ENCODE assay signal across 8 cellular contexts in genomic region chr2:149017116-149017985, GRCh38. TPM values are rescaled to one million over a fixed set of nuclear protein-coding genes. Genes with fewer than 3 reads are reported as not detected.
DNase-seq lines count a peak whose midpoint lies in the region; ATAC-seq, FAIRE-seq and TF ChIP-seq lines count a peak whose summit lies in the region.

No MANE protein-coding gene starts in this region.

- no peak overlapping the region for H3K9ac ChIP-seq in kidney (ENCODE audit: low read length in 2 of 2)

- no peak for FAIRE-seq in bronchial epithelial cell (lab: Jason Lieb, UNC)
- peak; percentile 68 for FAIRE-seq in kidney (lab: Jason Lieb, UNC)

- peak; percentile 82 to 87 for DNase-seq in Caco-2
- peak; percentile 92 for DNase-seq in NCI-H2227 (lab: John Stamatoyannopoulos, UW; ENCODE audit: unreplicated experiment)
- DNase-seq in activated B cell treated with CpG ODN at 0.5 μM for 24 hours: peak; percentile 41
- peak; percentile 59 for DNase-seq in bronchial epithelial cell (ENCODE audit: low read depth)
- peak; percentile 75 for DNase-seq in kidney
- DNase-seq in stimulated activated CD4-positive, alpha-beta T cell treated with anti-CD3 and anti-CD28 coated beads, Interleukin-1b, Interleukin-23, amount 100 ng/mL, for 4 hours (ENCODE audit: low read depth in 2 of 2): peak; percentile 53 to 57

- peak overlapping the region; percentile 64 for H3K27ac Mint-ChIP-seq in Caco-2 (ENCODE audit: unreplicated experiment)
- no peak overlapping the region for H3K27ac Mint-ChIP-seq in activated B cell treated with CpG ODN at 0.5 μM for 24 hours

- TF ChIP-seq CTCF in Caco-2 (IDR thresholded peaks at IDR 0.05; ENCODE audit: insufficient read depth in 1 of 2, low read depth in 1 of 2, low read length in 1 of 2, severe bottlenecking in 1 of 2, unreplicated experiment in 1 of 2): peak; percentile 91 to 92
- peak; percentile 55; the same call in 1 of the 2 replicates for TF ChIP-seq CTCF in HEK293 (tag by site-specific recombination; IDR thresholded peaks at IDR 0.05)
- TF ChIP-seq CTCF in activated B cell treated with CpG ODN at 0.5 μM for 24 hours (IDR thresholded peaks at IDR 0.05): peak; percentile 66
- peak; percentile 73 for TF ChIP-seq CTCF in bronchial epithelial cell (IDR thresholded peaks at IDR 0.05; ENCODE audit: insufficient read depth, low read length, severe bottlenecking)
- TF ChIP-seq CTCF in kidney (IDR thresholded peaks at IDR 0.05; ENCODE audit: borderline replicate concordance, extremely low read depth, insufficient read depth): peak; percentile 85

- intact Hi-C loops in Caco-2 (cut with micrococcal nuclease; ENCODE audit: unreplicated experiment) (loop anchor here (1.0 to 5.0 kb wide), 5 partner anchors 21 to 544 kb away; partner anchors contain the start of gene LYPD6B), activated B cell treated with CpG ODN at 0.5 μM for 24 hours (cut with micrococcal nuclease) (loop anchor here (1.0 kb wide), 2 partner anchors 296 to 544 kb away; no protein-coding TSS in a partner anchor), kidney (cut with DNase I) (loop anchor here (5.0 kb wide), 1 partner anchor 545 kb away; no protein-coding TSS in a partner anchor)

- H3K4me3 Mint-ChIP-seq in Caco-2 (ENCODE audit: unreplicated experiment): no peak overlapping the region
- no peak overlapping the region for H3K4me3 Mint-ChIP-seq in activated B cell treated with CpG ODN at 0.5 μM for 24 hours

- CTCF ChIA-PET in Caco-2 (lab: Charles Lee): interaction anchor here (0.8 to 6.1 kb wide), 10 partner anchors 12 to 556 kb away, joined by 3 to 65 read pairs (median 4); partner anchors contain the start of gene LYPD6B
- CTCF ChIA-PET in HEK293 (lab: Yijun Ruan, JAX): interaction anchor here (0.5 to 3.9 kb wide), 59 partner anchors 8 to 1996 kb away, joined by 3 to 38 read pairs (median 4); partner anchors contain the start of genes LYPD6 and LYPD6B
- CTCF ChIA-PET in activated B cell treated with CpG ODN at 0.5 μM for 24 hours (lab: Charles Lee): interaction anchor here (0.7 to 5.7 kb wide), 16 partner anchors 8 to 1092 kb away, joined by 3 to 107 read pairs (median 4); no protein-coding TSS in a partner anchor

- no peaks in the 10 kb centered on the region for H3K9me3 ChIP-seq in Caco-2
- no peaks in the 10 kb centered on the region for H3K9me3 ChIP-seq in HEK293 (ENCODE audit: control insufficient read depth, insufficient read depth, low read depth, low read length)
- no peaks in the 10 kb centered on the region for H3K9me3 ChIP-seq in kidney (ENCODE audit: control insufficient read depth in 1 of 2, low read length in 2 of 2)

- no TSS peak for BruUV-seq in Caco-2 (replicated peaks; lab: Mats Ljungman, UMichigan)

- ATAC-seq in activated B cell treated with CpG ODN at 0.5 μM for 24 hours (ENCODE audit: low read depth) (peak; percentile 39), GM21360 (IDR thresholded peaks at IDR 0.05; ENCODE audit: unreplicated experiment) (no peak)

- H3K4me1 ChIP-seq in Caco-2 (peaks cover 33% of the 10 kb centered on the region), HEK293 (ENCODE audit: control insufficient read depth, insufficient read depth, low read length) (0 out of 2 replicates have a peak, but pooled peaks cover 2% of the 10 kb centered on the region), kidney (ENCODE audit: control insufficient read depth in 1 of 2, insufficient read depth in 1 of 2, low read depth in 1 of 2, low read length in 2 of 2) (peaks cover 6 to 7% of the 10 kb centered on the region in 2 donors)

- H3K27me3 ChIP-seq in Caco-2 (replicated peaks; ENCODE audit: control insufficient read depth, insufficient read depth, low read length) (no peaks in the 10 kb centered on the region), bronchial epithelial cell (ENCODE audit: control insufficient read depth, insufficient read depth, low read length) (peaks cover 2% of the 10 kb centered on the region)

- H3K36me3 ChIP-seq in Caco-2 (ENCODE audit: control insufficient read depth, insufficient read depth, low read length) (no peaks in the 10 kb centered on the region), HEK293 (ENCODE audit: control insufficient read depth in 2 of 2, insufficient read depth in 1 of 2, low read length in 2 of 2) (peaks cover 0 to 44% of the 10 kb centered on the region in 2 experiments; a peak in 1 of 3 replicates), bronchial epithelial cell (ENCODE audit: control insufficient read depth, insufficient read depth, low read length) (no peaks in the 10 kb centered on the region), kidney (ENCODE audit: control insufficient read depth in 1 of 2, insufficient read depth in 2 of 2, low read length in 2 of 2) (no peaks in the 10 kb centered on the region)

- POLR2A ChIA-PET in Caco-2 (lab: Charles Lee): no interaction called here
- POLR2A ChIA-PET in HEK293 (lab: Yijun Ruan, JAX): interaction anchor here (0.9 kb wide), 1 partner anchor 24 kb away, joined by 3 read pairs; no protein-coding TSS in a partner anchor
- POLR2A ChIA-PET in activated B cell treated with CpG ODN at 0.5 μM for 24 hours (lab: Charles Lee): no interaction called here

- no peaks in the 10 kb centered on the region for H3K36me3 Mint-ChIP-seq in Caco-2 (ENCODE audit: insufficient read depth, unreplicated experiment)
- no peaks in the 10 kb centered on the region for H3K36me3 Mint-ChIP-seq in activated B cell treated with CpG ODN at 0.5 μM for 24 hours (ENCODE audit: low read depth)

- H3K27ac ChIP-seq in HEK293 (ENCODE audit: extremely low read depth, low read depth, low read length) (no peak overlapping the region), kidney (ENCODE audit: low read depth in 2 of 2, low read length in 2 of 2) (no peak overlapping the region)

- H3K9me3 Mint-ChIP-seq in Caco-2 (ENCODE audit: unreplicated experiment): no peaks in the 10 kb centered on the region
- no peaks in the 10 kb centered on the region for H3K9me3 Mint-ChIP-seq in activated B cell treated with CpG ODN at 0.5 μM for 24 hours

- H3K4me1 Mint-ChIP-seq in Caco-2 (ENCODE audit: low read depth, unreplicated experiment): peaks cover 56% of the 10 kb centered on the region
- H3K4me1 Mint-ChIP-seq in activated B cell treated with CpG ODN at 0.5 μM for 24 hours: peaks cover 44% of the 10 kb centered on the region

- no peaks in the 10 kb centered on the region for H3K27me3 Mint-ChIP-seq in Caco-2 (ENCODE audit: insufficient read depth, unreplicated experiment)
- no peaks in the 10 kb centered on the region for H3K27me3 Mint-ChIP-seq in activated B cell treated with CpG ODN at 0.5 μM for 24 hours

- H3K4me3 ChIP-seq in Caco-2 (ENCODE audit: low read depth, low read length) (no peak overlapping the region), HEK293 (ENCODE audit: low read depth, low read length) (no peak overlapping the region), bronchial epithelial cell (ENCODE audit: low read depth, low read length) (no peak overlapping the region), kidney (ENCODE audit: low read length in 2 of 2) (no peak overlapping the region)

TF ChIP-seq in HEK293, 187 proteins besides CTCF, POLR2A, EP300 and RAD21:
- TF ChIP-seq ZNF654 (tag by site-specific recombination; IDR thresholded peaks at IDR 0.05; ENCODE audit: low read depth) (peak; percentile 67), ZBTB6 (tag by site-specific recombination; IDR thresholded peaks at IDR 0.05) (no peak)

RNA-seq across cellular contexts. Expression of gene LYPD6B, which starts 21.1 kb away (rescaled TPM):
- total RNA-seq in Caco-2 (2022) (28.5 and 35.8 TPM in 2 replicates), activated B cell treated with CpG ODN at 0.5 μM for 24 hours (0.58 and 1.4 TPM in 2 replicates), bronchial epithelial cell (14.7 and 34.2 TPM in 2 replicates), kidney (9.4 TPM)
- 17.6 TPM for polyA plus RNA-seq in kidney (ENCODE audit: insufficient read depth, low read depth, low replicate concordance)

Comparison
In these comparisons a context has a peak if more than half of its experiments do, and no peak if none do; other contexts are left out.
1. DNase-seq: peak in every context shown above with its lines; median percentile 92 in NCI-H2227; 84 in Caco-2; 75 in kidney; 59 in bronchial epithelial cell; 55 in stimulated activated CD4-positive, alpha-beta T cell treated with anti-CD3 and anti-CD28 coated beads, Interleukin-1b, Interleukin-23, amount 100 ng/mL, for 4 hours; 41 in activated B cell treated with CpG ODN at 0.5 μM for 24 hours.